In genomic region chr14:90750701-90751100, GRCh38 we compare ENCODE assay signal across 16 cellular contexts.
DNase-seq lines count a peak whose midpoint lies in the region; ATAC-seq and TF ChIP-seq lines count a peak whose summit lies in the region.
"Had no signal": no experiment of that assay in that cellular context is flagged by ENCODE, and none has a peak within 500 bp of the region (broad histone marks: within the 10 kb centered on the region; RNA-seq: fewer than 3 reads in every experiment).

No MANE protein-coding gene starts in this region.

- H3K27ac ChIP-seq in esophagus muscularis mucosa (replicated peaks in 1 of 4) (no peak overlapping the region), rectal smooth muscle tissue (ENCODE audit: low read depth, low read length) (peak overlapping the region; percentile 35)
- H3K27ac ChIP-seq: GM23248 had no signal

- DNase-seq in esophagus muscularis mucosa (ENCODE audit: extremely low spot score) = peak; percentile 34
- DNase-seq in osteocyte (ENCODE audit: extremely low spot score, unreplicated experiment) = peak; percentile 8
- DNase-seq in activated CD4-positive, alpha-beta T cell treated with anti-CD3 and anti-CD28 coated beads, Interleukin-2, amount 10 ng/mL, durations not matched to agents 24 days and 14 days = no peak
- no peak for DNase-seq in foreskin melanocyte
- DNase-seq: C1 segment of cervical spinal cord; Calu3; CD4-positive, alpha-beta memory T cell; COR-L47; DMS53; DMS79 treated with DMSO at 0.1 percent for 48 hours; GF-D8; GM23248; H7; HCEC 1CT had no signal

- H3K36me3 Mint-ChIP-seq in osteocyte (ENCODE audit: unreplicated experiment) = peaks cover 15% of the 10 kb centered on the region
- H3K36me3 Mint-ChIP-seq in activated CD4-positive, alpha-beta T cell treated with anti-CD3 and anti-CD28 coated beads, Interleukin-2, amount 10 ng/mL, durations not matched to agents 24 days and 14 days (ENCODE audit: low read depth) = no peaks in the 10 kb centered on the region

- H3K9ac ChIP-seq in rectal smooth muscle tissue (ENCODE audit: low read length) = no peak overlapping the region
- H3K9ac ChIP-seq: GM23248 had no signal

- no peak overlapping the region for H3K4me3 Mint-ChIP-seq in osteocyte (ENCODE audit: unreplicated experiment)
- no peak overlapping the region for H3K4me3 Mint-ChIP-seq in activated CD4-positive, alpha-beta T cell treated with anti-CD3 and anti-CD28 coated beads, Interleukin-2, amount 10 ng/mL, durations not matched to agents 24 days and 14 days
- H3K4me3 Mint-ChIP-seq: CD4-positive, alpha-beta memory T cell had no signal

- intact Hi-C loops in esophagus muscularis mucosa (cut with DNase I) = no loop called here
- intact Hi-C loops in activated CD4-positive, alpha-beta T cell treated with anti-CD3 and anti-CD28 coated beads, Interleukin-2, amount 10 ng/mL, durations not matched to agents 24 days and 14 days (cut with micrococcal nuclease) = no loop called here

- H3K9me3 Mint-ChIP-seq in osteocyte (ENCODE audit: unreplicated experiment) = peaks cover 19% of the 10 kb centered on the region
- H3K9me3 Mint-ChIP-seq in activated CD4-positive, alpha-beta T cell treated with anti-CD3 and anti-CD28 coated beads, Interleukin-2, amount 10 ng/mL, durations not matched to agents 24 days and 14 days = peaks cover 10% of the 10 kb centered on the region

- H3K27me3 ChIP-seq in esophagus muscularis mucosa (no peaks in the 10 kb centered on the region), rectal smooth muscle tissue (ENCODE audit: control insufficient read depth, insufficient read depth, low read length) (no peaks in the 10 kb centered on the region)

- no peaks in the 10 kb centered on the region for H3K4me1 ChIP-seq in esophagus muscularis mucosa
- peaks cover 2% of the 10 kb centered on the region for H3K4me1 ChIP-seq in rectal smooth muscle tissue (ENCODE audit: control insufficient read depth, insufficient read depth, low read length)

- H3K36me3 ChIP-seq in esophagus muscularis mucosa = no peaks in the 10 kb centered on the region
- no peaks in the 10 kb centered on the region for H3K36me3 ChIP-seq in rectal smooth muscle tissue (ENCODE audit: control insufficient read depth, insufficient read depth, low read length)

- no peak for ATAC-seq in GM21360 (IDR thresholded peaks at IDR 0.05; ENCODE audit: unreplicated experiment)

- no peak overlapping the region for H3K27ac Mint-ChIP-seq in osteocyte (ENCODE audit: unreplicated experiment)
- H3K27ac Mint-ChIP-seq in activated CD4-positive, alpha-beta T cell treated with anti-CD3 and anti-CD28 coated beads, Interleukin-2, amount 10 ng/mL, durations not matched to agents 24 days and 14 days = no peak overlapping the region
- H3K27ac Mint-ChIP-seq: CD4-positive, alpha-beta memory T cell had no signal

- H3K27me3 Mint-ChIP-seq in osteocyte (ENCODE audit: unreplicated experiment) = no peaks in the 10 kb centered on the region
- H3K27me3 Mint-ChIP-seq in activated CD4-positive, alpha-beta T cell treated with anti-CD3 and anti-CD28 coated beads, Interleukin-2, amount 10 ng/mL, durations not matched to agents 24 days and 14 days = peaks cover 24% of the 10 kb centered on the region

- H3K4me1 Mint-ChIP-seq in osteocyte (ENCODE audit: unreplicated experiment) = no peaks in the 10 kb centered on the region
- no peaks in the 10 kb centered on the region for H3K4me1 Mint-ChIP-seq in activated CD4-positive, alpha-beta T cell treated with anti-CD3 and anti-CD28 coated beads, Interleukin-2, amount 10 ng/mL, durations not matched to agents 24 days and 14 days
- H3K4me1 Mint-ChIP-seq: CD4-positive, alpha-beta memory T cell had no signal

- H3K4me3 ChIP-seq in esophagus muscularis mucosa (no peak overlapping the region), rectal smooth muscle tissue (ENCODE audit: low read length) (no peak overlapping the region)
- H3K4me3 ChIP-seq: GM23248 had no signal

- no peak for TF ChIP-seq POLR2A in esophagus muscularis mucosa (IDR thresholded peaks at IDR 0.05; ENCODE audit: low read depth)

- TF ChIP-seq EP300 in esophagus muscularis mucosa (IDR thresholded peaks at IDR 0.05) = no peak

- TF ChIP-seq CTCF in esophagus muscularis mucosa (IDR thresholded peaks at IDR 0.05) (no peak), osteocyte (IDR thresholded peaks at IDR 0.05) (no peak)

- peaks cover 0 to 6% (median 3%) of the 10 kb centered on the region in 4 donors for H3K9me3 ChIP-seq in esophagus muscularis mucosa

- WGBS in esophagus muscularis mucosa = 71% methylated on average over 1 of the region's 1 CpG

Comparison
In these comparisons a context has a peak if more than half of its experiments do, and no peak if none do; other contexts are left out.
1. DNase-seq: peak in esophagus muscularis mucosa (single experiment) and osteocyte (single experiment); none in activated CD4-positive, alpha-beta T cell treated with anti-CD3 and anti-CD28 coated beads, Interleukin-2, amount 10 ng/mL, durations not matched to agents 24 days and 14 days (single experiment) and foreskin melanocyte (single experiment).